10 cellular contexts compared by ENCODE assay signal in genomic region chr1:68178821-68179490, GRCh38. TPM values are rescaled to one million over a fixed set of nuclear protein-coding genes. Genes with fewer than 3 reads are reported as not detected.
DNase-seq lines count a peak whose midpoint lies in the region; ATAC-seq and TF ChIP-seq lines count a peak whose summit lies in the region.
"Had no signal": no experiment of that assay in that cellular context is flagged by ENCODE, and none has a peak within 500 bp of the region (broad histone marks: within the 10 kb centered on the region; RNA-seq: fewer than 3 reads in every experiment).

No MANE protein-coding gene starts in this region.

- TF ChIP-seq CTCF in upper lobe of right lung (IDR thresholded peaks at IDR 0.05): no peak

- intact Hi-C loops in upper lobe of right lung (cut with DNase I) (no loop called here), left colon (cut with DNase I, micrococcal nuclease) (no loop called here)

- ATAC-seq in GM18909 (IDR thresholded peaks at IDR 0.05; ENCODE audit: poor library complexity, unreplicated experiment) (peak; percentile 60), HG02763 (IDR thresholded peaks at IDR 0.05; ENCODE audit: unreplicated experiment) (peak; percentile 52), SK-N-SH treated with all-trans-retinoic acid at 6 μM for 48 hours (peak; percentile 27; the same call in 2 of the 3 replicates), upper lobe of right lung (no peak), left colon (no peak)

- H3K4me1 ChIP-seq in upper lobe of right lung: peaks cover 30% of the 10 kb centered on the region

- no peak overlapping the region for H3K27ac ChIP-seq in upper lobe of right lung

- DNase-seq in putamen (ENCODE audit: low spot score) (peak; percentile 42), upper lobe of right lung (no peak), NCI-H1092 treated with DMSO at 0.1 percent for 48 hours (lab: John Stamatoyannopoulos, UW) (no peak), left colon (no peak)
- no peak for DNase-seq in activated CD4-positive, alpha-beta memory T cell treated with anti-CD3 and anti-CD28 coated beads, Interleukin-2, amount 10 ng/mL, durations not matched to agents 7 days and 5 days
- DNase-seq: aorta, NCI-H446 treated with DMSO at 0.1 percent for 48 hours had no signal

- H3K36me3 Mint-ChIP-seq in activated CD4-positive, alpha-beta memory T cell treated with anti-CD3 and anti-CD28 coated beads, Interleukin-2, amount 10 ng/mL, durations not matched to agents 7 days and 5 days (ENCODE audit: low read depth): no peaks in the 10 kb centered on the region

- no peaks in the 10 kb centered on the region for H3K9me3 ChIP-seq in upper lobe of right lung

- no peak overlapping the region for H3K4me3 ChIP-seq in upper lobe of right lung

- no peaks in the 10 kb centered on the region for H3K36me3 ChIP-seq in upper lobe of right lung

- H3K27me3 ChIP-seq in upper lobe of right lung: no peaks in the 10 kb centered on the region

- no peak overlapping the region for H3K27ac Mint-ChIP-seq in activated CD4-positive, alpha-beta memory T cell treated with anti-CD3 and anti-CD28 coated beads, Interleukin-2, amount 10 ng/mL, durations not matched to agents 7 days and 5 days

- CTCF ChIA-PET in activated CD4-positive, alpha-beta memory T cell treated with anti-CD3 and anti-CD28 coated beads, Interleukin-2, amount 10 ng/mL, durations not matched to agents 7 days and 5 days (lab: Charles Lee): no interaction called here

- no peaks in the 10 kb centered on the region for H3K27me3 Mint-ChIP-seq in activated CD4-positive, alpha-beta memory T cell treated with anti-CD3 and anti-CD28 coated beads, Interleukin-2, amount 10 ng/mL, durations not matched to agents 7 days and 5 days

- no peak overlapping the region for H3K4me3 Mint-ChIP-seq in activated CD4-positive, alpha-beta memory T cell treated with anti-CD3 and anti-CD28 coated beads, Interleukin-2, amount 10 ng/mL, durations not matched to agents 7 days and 5 days

- no peaks in the 10 kb centered on the region for H3K9me3 Mint-ChIP-seq in activated CD4-positive, alpha-beta memory T cell treated with anti-CD3 and anti-CD28 coated beads, Interleukin-2, amount 10 ng/mL, durations not matched to agents 7 days and 5 days

- H3K4me1 Mint-ChIP-seq in activated CD4-positive, alpha-beta memory T cell treated with anti-CD3 and anti-CD28 coated beads, Interleukin-2, amount 10 ng/mL, durations not matched to agents 7 days and 5 days: peaks cover 2% of the 10 kb centered on the region

- POLR2A ChIA-PET in activated CD4-positive, alpha-beta memory T cell treated with anti-CD3 and anti-CD28 coated beads, Interleukin-2, amount 10 ng/mL, durations not matched to agents 7 days and 5 days (lab: Charles Lee): no interaction called here

TF ChIP-seq in SK-N-SH treated with all-trans-retinoic acid at 6 μM for 48 hours, 23 proteins besides CTCF, POLR2A, EP300 and RAD21:
- TF ChIP-seq ZNF565 (CRISPR knock-in tag; conservative IDR thresholded peaks at IDR 0.05; ENCODE audit: low read depth) (no peak), ESRRG (CRISPR knock-in tag; IDR thresholded peaks at IDR 0.05) (no peak), TSHZ2 (CRISPR knock-in tag; IDR thresholded peaks at IDR 0.05) (no peak), TCF4 (CRISPR knock-in tag; IDR thresholded peaks at IDR 0.05; ENCODE audit: borderline replicate concordance) (no peak)

RNA-seq across cellular contexts. Expression of gene WLS, which starts 53.4 kb away (rescaled TPM):
- total RNA-seq in upper lobe of right lung (89.8 TPM), left colon (100 to 1,000 TPM; 126 to 150 TPM)
- total RNA-seq in activated CD4-positive, alpha-beta memory T cell treated with anti-CD3 and anti-CD28 coated beads, Interleukin-2, amount 10 ng/mL, durations not matched to agents 7 days and 5 days: not detected

Comparison
In these comparisons a context has a peak if more than half of its experiments do, and no peak if none do; other contexts are left out.
1. ATAC-seq: peak in GM18909 (single experiment), HG02763 (single experiment) and SK-N-SH treated with all-trans-retinoic acid at 6 μM for 48 hours (single experiment); none in upper lobe of right lung (single experiment) and left colon (single experiment).
2. RNA of gene WLS, which starts 53.4 kb away (total RNA-seq): 126 to 150 TPM in left colon and 89.8 TPM in upper lobe of right lung (single experiment); not detected in activated CD4-positive, alpha-beta memory T cell treated with anti-CD3 and anti-CD28 coated beads, Interleukin-2, amount 10 ng/mL, durations not matched to agents 7 days and 5 days; every median in the first group is over 10 times any median in the second.